ENCODE assay signal across 8 cellular contexts in genomic region chr2:240434728-240435456, GRCh38. TPM values are rescaled to one million over a fixed set of nuclear protein-coding genes. Genes with fewer than 3 reads are reported as not detected.
DNase-seq lines count a peak whose midpoint lies in the region; FAIRE-seq and TF ChIP-seq lines count a peak whose summit lies in the region.

No MANE protein-coding gene starts in this region.

- H3K27ac Mint-ChIP-seq in nephron, result peak overlapping the region; percentile 81 to 91 (median 83)

- peaks cover 15% of the 10 kb centered on the region for H3K27me3 Mint-ChIP-seq in nephron (ENCODE audit: low read depth)

- peak overlapping the region; percentile 70 for H3K4me3 ChIP-seq in fibroblast of the aortic adventitia (ENCODE audit: low read depth, low read length)

- TF ChIP-seq CTCF in fibroblast of the aortic adventitia (IDR thresholded peaks at IDR 0.05; ENCODE audit: insufficient read depth, low read length) (no peak), nephron (IDR thresholded peaks at IDR 0.05; ENCODE audit: unreplicated experiment in 3 of 3) (no peak)

- no peaks in the 10 kb centered on the region for H3K9me3 Mint-ChIP-seq in nephron

- no peak for FAIRE-seq in RCC 7860 (lab: Jason Lieb, UNC)

- peak overlapping the region; percentile 88 to 91 (median 91) for H3K4me3 Mint-ChIP-seq in nephron

- peak; percentile 19 for TF ChIP-seq POLR2A in GM19099 (IDR thresholded peaks at IDR 0.05; ENCODE audit: extremely low read depth, insufficient read length, low read depth)

- peaks cover 10% of the 10 kb centered on the region for H3K4me1 Mint-ChIP-seq in nephron

- DNase-seq in AG08396 (ENCODE audit: low spot score), result peak; percentile 99
- peak; percentile 69 for DNase-seq in HT1080 (ENCODE audit: low read depth)
- DNase-seq in RCC 7860 (ENCODE audit: low spot score), result peak; percentile 56
- peak; percentile 86 for DNase-seq in activated effector memory CD4-positive, alpha-beta T cell treated with Interleukin-2 at 50 U/mL for 16 hours
- peak; percentile 88 for DNase-seq in fibroblast of the aortic adventitia (ENCODE audit: low read depth)
- DNase-seq in stimulated activated naive CD4-positive, alpha-beta T cell treated with Interleukin-2 at 50 U/mL for 16 hours (lab: John Stamatoyannopoulos, UW), result peak; percentile 83

- H3K36me3 Mint-ChIP-seq in nephron (ENCODE audit: low read depth), result no peaks in the 10 kb centered on the region

RNA-seq across cellular contexts. Expression of gene GPC1, which starts 0.6 kb away (rescaled TPM):
- 49.0 and 54.4 TPM in 2 replicates for total RNA-seq in HT1080 (2014; rRNA removed; shearing (Covaris generic))
- polyA plus RNA-seq in HT1080 (2015; cell fraction: cytosol; rRNA removed), result 126 and 143 TPM in 2 replicates
- 201 and 215 TPM in 2 replicates for polyA plus RNA-seq in HT1080 (2015; cell fraction: nucleus; rRNA removed)
- 44.7 and 69.6 TPM in 2 replicates for total RNA-seq in fibroblast of the aortic adventitia (ENCODE audit: low replicate concordance)

Comparison
In these comparisons a context has a peak if more than half of its experiments do, and no peak if none do; other contexts are left out.
1. Peak in every context shown above with its lines: DNase-seq and H3K4me3 ChIP-seq.